Comparison of ENCODE assay signal across 4 cellular contexts in genomic region chr12:126989532-126989931, GRCh38.
"Had no signal": no experiment of that assay in that cellular context is flagged by ENCODE, and none has a peak within 500 bp of the region (broad histone marks: within the 10 kb centered on the region; RNA-seq: fewer than 3 reads in every experiment).

No MANE protein-coding gene starts in this region.

- ATAC-seq: HepG2, K562 had no signal

- H3K27ac ChIP-seq: HL-60 had no signal

- DNase-seq: IMR-90 had no signal

- H3K4me3 ChIP-seq: K562 had no signal
